Comparison of ENCODE assay signal across 14 cellular contexts in the genomic region with DNA sequence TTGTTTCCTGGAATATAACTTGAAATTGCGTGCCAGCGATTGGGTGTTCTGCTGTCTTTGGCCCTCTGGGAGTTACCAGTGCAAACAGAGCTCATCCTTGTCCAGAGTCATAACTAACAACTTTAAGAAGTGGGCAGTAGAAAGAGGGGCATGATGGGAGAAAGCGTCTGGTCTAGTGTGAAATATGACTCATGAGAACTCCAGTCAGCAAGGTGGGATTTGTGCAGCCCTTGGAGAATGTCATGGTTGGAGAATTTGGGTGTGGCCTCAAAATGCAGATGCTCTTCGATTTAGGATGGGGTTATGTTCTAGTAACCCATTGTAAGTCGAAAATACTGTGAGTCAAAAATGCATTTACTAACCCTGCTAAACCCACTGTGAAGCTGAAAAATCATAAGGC. TPM values are rescaled to one million over a fixed set of nuclear protein-coding genes. Genes with fewer than 3 reads are reported as not detected.
A peak's percentile ranks its signal among the peaks of the same experiment; 100 is the strongest.
DNase-seq lines count a peak whose midpoint lies in the region; ATAC-seq and TF ChIP-seq lines count a peak whose summit lies in the region.
"Had no signal": no experiment of that assay in that cellular context is flagged by ENCODE, and none has a peak within 500 bp of the region (broad histone marks: within the 10 kb centered on the region; RNA-seq: fewer than 3 reads in every experiment).

No MANE protein-coding gene starts in this region.

- H3K36me3 ChIP-seq in HCT116 (ENCODE audit: control insufficient read depth in 1 of 2, insufficient read depth in 2 of 2, low read length in 2 of 2) (peaks cover 0 to 31% of the 10 kb centered on the region in 2 experiments; a peak in 1 of 4 replicates), adipocyte (ENCODE audit: control insufficient read depth, insufficient read depth, low read length, severe bottlenecking) (peaks cover 7% of the 10 kb centered on the region), skeletal muscle tissue (ENCODE audit: control insufficient read depth in 3 of 3, insufficient read depth in 3 of 3, low read length in 3 of 3) (peaks cover 27 to 36% (median 31%) of the 10 kb centered on the region in 3 donors)

- RAD21 ChIA-PET in HCT116 (lab: Charles Lee; ENCODE audit: low non-redundant PET in 1 of 2, low total read pairs in 2 of 2, uncharacterized antibody in 2 of 2, unreplicated experiment in 2 of 2) = no interaction called here

- TF ChIP-seq POLR2A in HCT116 (IDR thresholded peaks at IDR 0.05; ENCODE audit: borderline replicate concordance, extremely low read depth, insufficient read depth, insufficient read length) = no peak
- TF ChIP-seq POLR2A in GM18505 (IDR thresholded peaks at IDR 0.05; ENCODE audit: borderline replicate concordance, extremely low read depth, insufficient read depth, insufficient read length) = no peak

- TF ChIP-seq CTCF in HCT116 (IDR thresholded peaks at IDR 0.05 in 2 of 3, conservative IDR thresholded peaks at IDR 0.05 in 1 of 3; ENCODE audit: borderline replicate concordance in 1 of 3, insufficient read depth in 1 of 3, low read depth in 2 of 3, low read length in 2 of 3) = no peak

- H3K4me1 ChIP-seq in HCT116 (ENCODE audit: control insufficient read depth in 1 of 2, insufficient read depth in 2 of 2, low read length in 2 of 2) (peaks cover 29 to 57% of the 10 kb centered on the region in 2 experiments), adipocyte (ENCODE audit: control insufficient read depth, insufficient read depth, low read length) (no peaks in the 10 kb centered on the region), skeletal muscle tissue (ENCODE audit: control insufficient read depth in 3 of 3, insufficient read depth in 3 of 3, low read length in 3 of 3) (peaks cover 55 to 81% (median 61%) of the 10 kb centered on the region in 3 donors)

- peak overlapping the region; percentile 48 for H3K4me2 ChIP-seq in HCT116 (ENCODE audit: low read length)

- H3K4me3 ChIP-seq in HCT116 (replicated peaks in 1 of 2; ENCODE audit: low read depth in 1 of 2, low read length in 2 of 2) (0 out of 4 replicates have a peak overlapping the region, but pooled peaks of 1 of the 2 experiments have one; percentile 1), adipocyte (ENCODE audit: low read length) (no peak overlapping the region), skeletal muscle tissue (ENCODE audit: low read length in 3 of 3) (no peak overlapping the region)
- H3K4me3 ChIP-seq: heart right ventricle, pancreas had no signal

- H3K9ac ChIP-seq in HCT116 (ENCODE audit: low read length) = no peak overlapping the region
- no peak overlapping the region for H3K9ac ChIP-seq in adipocyte (ENCODE audit: low read length)
- H3K9ac ChIP-seq in skeletal muscle tissue (ENCODE audit: low read depth in 1 of 3, low read length in 3 of 3) = no peak overlapping the region

- no peak overlapping the region for H3K27ac ChIP-seq in HCT116 (ENCODE audit: low read depth, low read length)
- H3K27ac ChIP-seq in skeletal muscle tissue (ENCODE audit: low read depth, low read length) = peak overlapping the region; percentile 86

- CTCF ChIA-PET in HCT116 (lab: Charles Lee) = interaction anchor here (1.2 to 1.4 kb wide), 2 partner anchors 330 to 482 kb away, joined by 3 to 4 read pairs; no protein-coding TSS in a partner anchor

- ATAC-seq in HCT116 (peak; percentile 82), HG03108 (IDR thresholded peaks at IDR 0.05; ENCODE audit: unreplicated experiment) (no peak), GM21390 (IDR thresholded peaks at IDR 0.05; ENCODE audit: unreplicated experiment) (no peak), GM18505 (IDR thresholded peaks at IDR 0.05; ENCODE audit: unreplicated experiment) (no peak), HG03571 (IDR thresholded peaks at IDR 0.05; ENCODE audit: unreplicated experiment) (no peak)
- ATAC-seq: activated CD8-positive, alpha-beta T cell treated with anti-CD3 and anti-CD28 coated beads for 36 hours; heart right ventricle; pancreas; T-helper 17 cell had no signal

- DNase-seq in HCT116 (ENCODE audit: low read depth, low spot score) = no peak
- DNase-seq in adipocyte (ENCODE audit: low read depth) = peak; percentile 52
- DNase-seq in hepatic stellate cell (ENCODE audit: low spot score) = peak; percentile 76
- DNase-seq: activated CD8-positive, alpha-beta T cell treated with anti-CD3 and anti-CD28 coated beads for 36 hours; effector CD8-positive, alpha-beta T cell; heart right ventricle; NCI-H1436 treated with DMSO at 0.1 percent for 48 hours; pancreas; T-helper 17 cell had no signal

- TF ChIP-seq RAD21 in HCT116 (IDR thresholded peaks at IDR 0.05; ENCODE audit: low read depth) = no peak

- BruUV-seq in HCT116 (replicated peaks; lab: Mats Ljungman, UMichigan) = no TSS peak

- intact Hi-C loops in HCT116 (cut with micrococcal nuclease) = loop anchor here (10.0 kb wide), 1 partner anchor 775 kb away; no protein-coding TSS in a partner anchor

- no peaks in the 10 kb centered on the region for H4K20me1 ChIP-seq in HCT116 (ENCODE audit: insufficient read depth)

- peaks cover 94% of the 10 kb centered on the region for H3K79me2 ChIP-seq in HCT116 (ENCODE audit: insufficient read depth, low read length)

- no peaks in the 10 kb centered on the region for H3K9me2 ChIP-seq in HCT116 (ENCODE audit: insufficient read depth)

- H2AFZ ChIP-seq in HCT116 (ENCODE audit: low read depth, low read length, poor library complexity, severe bottlenecking) = no peak overlapping the region

- H3K9me3 ChIP-seq in HCT116 (ENCODE audit: control insufficient read depth in 1 of 2, insufficient read depth in 1 of 2, low read depth in 1 of 2, low read length in 2 of 2) = no peaks in the 10 kb centered on the region
- no peaks in the 10 kb centered on the region for H3K9me3 ChIP-seq in adipocyte (ENCODE audit: control insufficient read depth, low read length)
- H3K9me3 ChIP-seq in skeletal muscle tissue (ENCODE audit: control insufficient read depth in 3 of 3, low read length in 3 of 3) = no peaks in the 10 kb centered on the region
- H3K9me3 ChIP-seq: heart right ventricle, pancreas had no signal

- POLR2A ChIA-PET in HCT116 (lab: Charles Lee) = interaction anchor here (1.1 kb wide), 1 partner anchor 9 kb away, joined by 3 read pairs; no protein-coding TSS in a partner anchor

- H3K27me3 ChIP-seq in HCT116 (ENCODE audit: insufficient read depth, low read length) = no peaks in the 10 kb centered on the region
- no peaks in the 10 kb centered on the region for H3K27me3 ChIP-seq in adipocyte (replicated peaks; ENCODE audit: control insufficient read depth, insufficient read depth, low read length)
- no peaks in the 10 kb centered on the region for H3K27me3 ChIP-seq in skeletal muscle tissue (ENCODE audit: control insufficient read depth in 3 of 3, insufficient read depth in 3 of 3, low read length in 3 of 3)
- H3K27me3 ChIP-seq: heart right ventricle, pancreas had no signal

TF ChIP-seq in HCT116, 20 proteins besides CTCF, POLR2A, EP300 and RAD21:
- peak; percentile 17; the same call in 1 of the 2 replicates for TF ChIP-seq MAX (IDR thresholded peaks at IDR 0.05)
- peak; percentile 53 for TF ChIP-seq JUND (IDR thresholded peaks at IDR 0.05)
- TF ChIP-seq, protein P1, sequence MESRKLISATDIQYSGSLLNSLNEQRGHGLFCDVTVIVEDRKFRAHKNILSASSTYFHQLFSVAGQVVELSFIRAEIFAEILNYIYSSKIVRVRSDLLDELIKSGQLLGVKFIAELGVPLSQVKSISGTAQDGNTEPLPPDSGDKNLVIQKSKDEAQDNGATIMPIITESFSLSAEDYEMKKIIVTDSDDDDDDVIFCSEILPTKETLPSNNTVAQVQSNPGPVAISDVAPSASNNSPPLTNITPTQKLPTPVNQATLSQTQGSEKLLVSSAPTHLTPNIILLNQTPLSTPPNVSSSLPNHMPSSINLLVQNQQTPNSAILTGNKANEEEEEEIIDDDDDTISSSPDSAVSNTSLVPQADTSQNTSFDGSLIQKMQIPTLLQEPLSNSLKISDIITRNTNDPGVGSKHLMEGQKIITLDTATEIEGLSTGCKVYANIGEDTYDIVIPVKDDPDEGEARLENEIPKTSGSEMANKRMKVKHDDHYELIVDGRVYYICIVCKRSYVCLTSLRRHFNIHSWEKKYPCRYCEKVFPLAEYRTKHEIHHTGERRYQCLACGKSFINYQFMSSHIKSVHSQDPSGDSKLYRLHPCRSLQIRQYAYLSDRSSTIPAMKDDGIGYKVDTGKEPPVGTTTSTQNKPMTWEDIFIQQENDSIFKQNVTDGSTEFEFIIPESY (IDR thresholded peaks at IDR 0.05; ENCODE audit: extremely low read depth, insufficient replicate concordance, low read length) = no peak
- TF ChIP-seq SP1 (IDR thresholded peaks at IDR 0.05; ENCODE audit: low read depth) = 0 out of 2 replicates have a peak, but pooled peaks have one; percentile 21
- TF ChIP-seq CBX3 (IDR thresholded peaks at IDR 0.05; ENCODE audit: low read depth) = 0 out of 2 replicates have a peak, but pooled peaks have one; percentile 37
- no peak for TF ChIP-seq TCF7L2 (IDR thresholded peaks at IDR 0.05; ENCODE audit: borderline replicate concordance, extremely low read depth, insufficient read depth, insufficient read length)
- peak; percentile 49; the same call in 1 of the 2 replicates for TF ChIP-seq FOSL1 (IDR thresholded peaks at IDR 0.05; ENCODE audit: low read depth)

RNA-seq across cellular contexts. Expression of gene ATP1B1, which starts 12.9 kb away (rescaled TPM):
- total RNA-seq in HCT116 (2021; ENCODE audit: unreplicated experiment) (48.6 TPM), skeletal muscle tissue (16.7 TPM)
- polyA plus RNA-seq in HCT116 (2012) = 27.1 and 29.1 TPM in 2 replicates
